In the genomic region with DNA sequence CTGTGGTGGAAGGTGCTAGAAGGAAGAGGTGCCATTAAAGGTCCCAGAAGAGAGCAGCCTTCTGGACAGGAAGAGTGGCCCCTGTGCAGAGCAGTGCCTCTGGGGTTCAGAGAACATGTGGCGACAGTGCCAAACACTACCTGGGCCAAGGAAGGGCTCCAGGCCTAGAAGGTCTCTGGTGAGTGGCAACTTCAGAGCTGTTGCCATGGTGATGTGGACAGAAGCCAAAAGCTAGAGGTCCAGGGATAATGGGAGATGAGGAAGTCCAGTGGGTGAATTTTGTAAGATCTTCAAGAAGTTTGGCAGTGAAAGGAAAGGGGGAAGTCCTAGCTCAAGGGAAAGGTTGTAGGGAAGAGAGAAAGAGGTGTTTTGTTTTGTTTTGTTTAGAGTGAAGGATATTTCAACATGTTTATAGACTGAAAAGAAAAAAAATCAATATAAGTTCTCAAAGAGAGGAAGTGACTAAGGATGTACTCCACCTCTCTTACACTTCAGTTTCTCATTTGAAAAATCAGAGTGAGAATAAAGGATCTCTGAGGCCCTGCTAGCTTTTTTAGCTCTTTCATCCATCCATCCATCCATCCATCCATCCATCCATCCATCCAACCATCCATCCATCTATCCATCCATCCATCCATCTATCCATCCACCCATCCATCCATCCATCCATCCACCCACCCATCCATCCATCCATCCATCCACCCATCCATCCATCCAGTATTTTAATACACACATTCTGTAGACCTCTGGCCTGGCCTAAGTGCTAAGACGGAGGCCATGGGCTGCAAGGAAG, we compare ENCODE assay signal across 9 cellular contexts.
A peak's percentile ranks its signal among the peaks of the same experiment; 100 is the strongest.
DNase-seq lines count a peak whose midpoint lies in the region; ATAC-seq, FAIRE-seq and TF ChIP-seq lines count a peak whose summit lies in the region.
"Had no signal": no experiment of that assay in that cellular context is flagged by ENCODE, and none has a peak within 500 bp of the region (broad histone marks: within the 10 kb centered on the region; RNA-seq: fewer than 3 reads in every experiment).

No MANE protein-coding gene starts in this region.

- ATAC-seq in activated CD8-positive, alpha-beta T cell treated with anti-CD3 and anti-CD28 coated beads for 36 hours = peak; percentile 64
- ATAC-seq in lower lobe of right lung (peak; percentile 59 to 66), HG02759 (IDR thresholded peaks at IDR 0.05; ENCODE audit: unreplicated experiment) (no peak)

- H3K36me3 ChIP-seq in lower lobe of right lung = no peaks in the 10 kb centered on the region

- H3K9me3 ChIP-seq in lower lobe of right lung = no peaks in the 10 kb centered on the region

- FAIRE-seq in D721Med (lab: Jason Lieb, UNC) = no peak

- POLR2A ChIA-PET in activated CD8-positive, alpha-beta T cell treated with anti-CD3 and anti-CD28 coated beads for 36 hours (lab: Charles Lee) = interaction anchor here (0.7 kb wide), 2 partner anchors 41 to 89 kb away, joined by 3 to 4 read pairs; no protein-coding TSS in a partner anchor

- no peak for TF ChIP-seq CTCF in activated CD8-positive, alpha-beta T cell treated with anti-CD3 and anti-CD28 coated beads for 36 hours (IDR thresholded peaks at IDR 0.05)
- no peak for TF ChIP-seq CTCF in lower lobe of right lung (IDR thresholded peaks at IDR 0.05)
- TF ChIP-seq CTCF in D721Med (IDR thresholded peaks at IDR 0.05; ENCODE audit: insufficient read depth, missing control alignments) = no peak

- no peak overlapping the region for H3K4me3 ChIP-seq in lower lobe of right lung

- no peaks in the 10 kb centered on the region for H3K27me3 ChIP-seq in lower lobe of right lung (ENCODE audit: low read depth)

- H3K4me3 Mint-ChIP-seq in activated CD8-positive, alpha-beta T cell treated with anti-CD3 and anti-CD28 coated beads for 36 hours = no peak overlapping the region

- DNase-seq in COR-L47 (lab: John Stamatoyannopoulos, UW) (peak; percentile 37), HT1080 (ENCODE audit: low read depth) (peak; percentile 86), lower lobe of right lung (peak; percentile 68), D721Med (ENCODE audit: insufficient read length, low spot score) (no peak), retina (no peak)
- DNase-seq in activated CD8-positive, alpha-beta T cell treated with anti-CD3 and anti-CD28 coated beads for 36 hours = peak; percentile 19
- no peak for DNase-seq in stimulated activated CD4-positive, alpha-beta T cell treated with anti-CD3 and anti-CD28 coated beads, Interleukin-4, amount 100 ng/mL, for 24 hours
- DNase-seq: NCI-H1436 treated with DMSO at 0.1 percent for 48 hours had no signal

- no peaks in the 10 kb centered on the region for H3K27me3 Mint-ChIP-seq in activated CD8-positive, alpha-beta T cell treated with anti-CD3 and anti-CD28 coated beads for 36 hours

- H3K4me1 ChIP-seq in lower lobe of right lung = peaks cover 26% of the 10 kb centered on the region

- no peaks in the 10 kb centered on the region for H3K36me3 Mint-ChIP-seq in activated CD8-positive, alpha-beta T cell treated with anti-CD3 and anti-CD28 coated beads for 36 hours (ENCODE audit: low read depth)

- H3K27ac Mint-ChIP-seq in activated CD8-positive, alpha-beta T cell treated with anti-CD3 and anti-CD28 coated beads for 36 hours = peak overlapping the region; percentile 75

- no peaks in the 10 kb centered on the region for H3K9me3 Mint-ChIP-seq in activated CD8-positive, alpha-beta T cell treated with anti-CD3 and anti-CD28 coated beads for 36 hours

- H3K27ac ChIP-seq in lower lobe of right lung = no peak overlapping the region

- H3K4me1 Mint-ChIP-seq in activated CD8-positive, alpha-beta T cell treated with anti-CD3 and anti-CD28 coated beads for 36 hours (ENCODE audit: low read depth) = peaks cover 57% of the 10 kb centered on the region

- CTCF ChIA-PET in activated CD8-positive, alpha-beta T cell treated with anti-CD3 and anti-CD28 coated beads for 36 hours (lab: Charles Lee) = interaction anchor here (1.0 to 1.1 kb wide), 2 partner anchors 43 to 66 kb away, joined by 3 to 4 read pairs; no protein-coding TSS in a partner anchor

- intact Hi-C loops in activated CD8-positive, alpha-beta T cell treated with anti-CD3 and anti-CD28 coated beads for 36 hours (cut with micrococcal nuclease) = loop anchor here (5.0 kb wide), 1 partner anchor 108 kb away; no protein-coding TSS in a partner anchor
- intact Hi-C loops in lower lobe of right lung (cut with DNase I) = no loop called here

Comparison
In these comparisons a context has a peak if more than half of its experiments do, and no peak if none do; other contexts are left out.
1. DNase-seq: peak in COR-L47 (single experiment), HT1080 (single experiment), activated CD8-positive, alpha-beta T cell treated with anti-CD3 and anti-CD28 coated beads for 36 hours (single experiment) and lower lobe of right lung (single experiment); none in D721Med (single experiment), stimulated activated CD4-positive, alpha-beta T cell treated with anti-CD3 and anti-CD28 coated beads, Interleukin-4, amount 100 ng/mL, for 24 hours (single experiment) and retina (single experiment).